ENCODE assay signal across 8 cellular contexts in genomic region chr2:144426981-144427479, GRCh38.
DNase-seq lines count a peak whose midpoint lies in the region; ATAC-seq and TF ChIP-seq lines count a peak whose summit lies in the region.

No MANE protein-coding gene starts in this region.

- H3K9me3 ChIP-seq in spleen, result no peaks in the 10 kb centered on the region

- ATAC-seq in HG03457 (IDR thresholded peaks at IDR 0.05; ENCODE audit: unreplicated experiment), result no peak

- H3K27ac Mint-ChIP-seq in brain, result peak overlapping the region in 4 of 5 experiments; percentile 21 to 79 (median 59)

- H3K4me1 Mint-ChIP-seq in brain, result no peaks in the 10 kb centered on the region

- no peaks in the 10 kb centered on the region for H3K9me3 Mint-ChIP-seq in brain

- intact Hi-C loops in spleen (cut with DNase I; ENCODE audit: low total_unique reads), result no loop called here

- peaks cover 4% of the 10 kb centered on the region for H3K27me3 Mint-ChIP-seq in brain

- H3K36me3 ChIP-seq in kidney epithelial cell (ENCODE audit: control insufficient read depth, insufficient read depth, low read length) (no peaks in the 10 kb centered on the region), spleen (peaks cover 0 to 60% (median 16%) of the 10 kb centered on the region in 6 donors)

- peaks cover 54% of the 10 kb centered on the region for H3K36me3 Mint-ChIP-seq in brain

- no peak for TF ChIP-seq CTCF in brain (conservative IDR thresholded peaks at IDR 0.05)
- no peak for TF ChIP-seq CTCF in kidney epithelial cell (IDR thresholded peaks at IDR 0.05; ENCODE audit: insufficient read depth, low read length, poor library complexity, severe bottlenecking)
- no peak for TF ChIP-seq CTCF in spleen (IDR thresholded peaks at IDR 0.05 in 8 of 11, conservative IDR thresholded peaks at IDR 0.05 in 3 of 11)

- H3K27ac ChIP-seq in spleen, result peak overlapping the region; percentile 44 to 86 (median 82)

- peak in 1 of 3 donors; percentile 21 for TF ChIP-seq POLR2A in spleen (IDR thresholded peaks at IDR 0.05)

- H3K27me3 ChIP-seq in kidney epithelial cell (ENCODE audit: control insufficient read depth, insufficient read depth, low read length), result no peaks in the 10 kb centered on the region
- no peaks in the 10 kb centered on the region for H3K27me3 ChIP-seq in spleen (replicated peaks in 1 of 7)

- peak overlapping the region in 4 of 5 experiments; percentile 1 to 58 (median 40) for H3K4me3 Mint-ChIP-seq in brain

- peak; percentile 72 for DNase-seq in HCEC 1CT
- DNase-seq in kidney epithelial cell (ENCODE audit: low read depth), result peak; percentile 9
- DNase-seq in spleen, result no peak
- DNase-seq in DMS53 (lab: John Stamatoyannopoulos, UW), result no peak
- no peak for DNase-seq in germinal center (ENCODE audit: low spot score)
- no peak for DNase-seq in NCI-H446 (lab: John Stamatoyannopoulos, UW)

- peaks cover 34 to 93% (median 73%) of the 10 kb centered on the region in 6 donors for H3K4me1 ChIP-seq in spleen

- no peak overlapping the region for H3K4me3 ChIP-seq in kidney epithelial cell (ENCODE audit: low read depth, low read length)
- peak overlapping the region in 1 of 8 donors; percentile 4 for H3K4me3 ChIP-seq in spleen

- 41 to 51% (median 46%) methylated on average over 4 of the region's 4 CpGs for whole genome bisulfite sequencing in spleen, 5 donors

Comparison
In these comparisons a context has a peak if more than half of its experiments do, and no peak if none do; other contexts are left out.
1. DNase-seq: peak in HCEC 1CT (single experiment) and kidney epithelial cell (single experiment); none in spleen (single experiment), DMS53 (single experiment), germinal center (single experiment) and NCI-H446 (0 of 2).